In genomic region chr2:205556841-205557539, GRCh38 we compare ENCODE assay signal across 1 cellular context.
TF ChIP-seq lines count a peak whose summit lies in the region.

No MANE protein-coding gene starts in this region.

TF ChIP-seq in WTC11, 78 proteins besides CTCF, POLR2A, EP300 and RAD21 (continued from another document):
- TF ChIP-seq, protein P1, sequence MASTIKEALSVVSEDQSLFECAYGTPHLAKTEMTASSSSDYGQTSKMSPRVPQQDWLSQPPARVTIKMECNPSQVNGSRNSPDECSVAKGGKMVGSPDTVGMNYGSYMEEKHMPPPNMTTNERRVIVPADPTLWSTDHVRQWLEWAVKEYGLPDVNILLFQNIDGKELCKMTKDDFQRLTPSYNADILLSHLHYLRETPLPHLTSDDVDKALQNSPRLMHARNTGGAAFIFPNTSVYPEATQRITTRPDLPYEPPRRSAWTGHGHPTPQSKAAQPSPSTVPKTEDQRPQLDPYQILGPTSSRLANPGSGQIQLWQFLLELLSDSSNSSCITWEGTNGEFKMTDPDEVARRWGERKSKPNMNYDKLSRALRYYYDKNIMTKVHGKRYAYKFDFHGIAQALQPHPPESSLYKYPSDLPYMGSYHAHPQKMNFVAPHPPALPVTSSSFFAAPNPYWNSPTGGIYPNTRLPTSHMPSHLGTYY (CRISPR knock-in tag; IDR thresholded peaks at IDR 0.05) = no peak
- TF ChIP-seq, protein P2, sequence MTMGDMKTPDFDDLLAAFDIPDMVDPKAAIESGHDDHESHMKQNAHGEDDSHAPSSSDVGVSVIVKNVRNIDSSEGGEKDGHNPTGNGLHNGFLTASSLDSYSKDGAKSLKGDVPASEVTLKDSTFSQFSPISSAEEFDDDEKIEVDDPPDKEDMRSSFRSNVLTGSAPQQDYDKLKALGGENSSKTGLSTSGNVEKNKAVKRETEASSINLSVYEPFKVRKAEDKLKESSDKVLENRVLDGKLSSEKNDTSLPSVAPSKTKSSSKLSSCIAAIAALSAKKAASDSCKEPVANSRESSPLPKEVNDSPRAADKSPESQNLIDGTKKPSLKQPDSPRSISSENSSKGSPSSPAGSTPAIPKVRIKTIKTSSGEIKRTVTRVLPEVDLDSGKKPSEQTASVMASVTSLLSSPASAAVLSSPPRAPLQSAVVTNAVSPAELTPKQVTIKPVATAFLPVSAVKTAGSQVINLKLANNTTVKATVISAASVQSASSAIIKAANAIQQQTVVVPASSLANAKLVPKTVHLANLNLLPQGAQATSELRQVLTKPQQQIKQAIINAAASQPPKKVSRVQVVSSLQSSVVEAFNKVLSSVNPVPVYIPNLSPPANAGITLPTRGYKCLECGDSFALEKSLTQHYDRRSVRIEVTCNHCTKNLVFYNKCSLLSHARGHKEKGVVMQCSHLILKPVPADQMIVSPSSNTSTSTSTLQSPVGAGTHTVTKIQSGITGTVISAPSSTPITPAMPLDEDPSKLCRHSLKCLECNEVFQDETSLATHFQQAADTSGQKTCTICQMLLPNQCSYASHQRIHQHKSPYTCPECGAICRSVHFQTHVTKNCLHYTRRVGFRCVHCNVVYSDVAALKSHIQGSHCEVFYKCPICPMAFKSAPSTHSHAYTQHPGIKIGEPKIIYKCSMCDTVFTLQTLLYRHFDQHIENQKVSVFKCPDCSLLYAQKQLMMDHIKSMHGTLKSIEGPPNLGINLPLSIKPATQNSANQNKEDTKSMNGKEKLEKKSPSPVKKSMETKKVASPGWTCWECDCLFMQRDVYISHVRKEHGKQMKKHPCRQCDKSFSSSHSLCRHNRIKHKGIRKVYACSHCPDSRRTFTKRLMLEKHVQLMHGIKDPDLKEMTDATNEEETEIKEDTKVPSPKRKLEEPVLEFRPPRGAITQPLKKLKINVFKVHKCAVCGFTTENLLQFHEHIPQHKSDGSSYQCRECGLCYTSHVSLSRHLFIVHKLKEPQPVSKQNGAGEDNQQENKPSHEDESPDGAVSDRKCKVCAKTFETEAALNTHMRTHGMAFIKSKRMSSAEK (CRISPR knock-in tag; IDR thresholded peaks at IDR 0.05; ENCODE audit: borderline replicate concordance) = no peak
- TF ChIP-seq, protein P3, sequence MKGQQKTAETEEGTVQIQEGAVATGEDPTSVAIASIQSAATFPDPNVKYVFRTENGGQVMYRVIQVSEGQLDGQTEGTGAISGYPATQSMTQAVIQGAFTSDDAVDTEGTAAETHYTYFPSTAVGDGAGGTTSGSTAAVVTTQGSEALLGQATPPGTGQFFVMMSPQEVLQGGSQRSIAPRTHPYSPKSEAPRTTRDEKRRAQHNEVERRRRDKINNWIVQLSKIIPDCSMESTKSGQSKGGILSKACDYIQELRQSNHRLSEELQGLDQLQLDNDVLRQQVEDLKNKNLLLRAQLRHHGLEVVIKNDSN (CRISPR knock-in tag; IDR thresholded peaks at IDR 0.05) = no peak
- no peak for TF ChIP-seq OVOL2 (CRISPR knock-in tag; IDR thresholded peaks at IDR 0.05; ENCODE audit: borderline replicate concordance)
- no peak for TF ChIP-seq TCF7 (CRISPR knock-in tag; IDR thresholded peaks at IDR 0.05; ENCODE audit: low read depth)
- TF ChIP-seq, protein P4, sequence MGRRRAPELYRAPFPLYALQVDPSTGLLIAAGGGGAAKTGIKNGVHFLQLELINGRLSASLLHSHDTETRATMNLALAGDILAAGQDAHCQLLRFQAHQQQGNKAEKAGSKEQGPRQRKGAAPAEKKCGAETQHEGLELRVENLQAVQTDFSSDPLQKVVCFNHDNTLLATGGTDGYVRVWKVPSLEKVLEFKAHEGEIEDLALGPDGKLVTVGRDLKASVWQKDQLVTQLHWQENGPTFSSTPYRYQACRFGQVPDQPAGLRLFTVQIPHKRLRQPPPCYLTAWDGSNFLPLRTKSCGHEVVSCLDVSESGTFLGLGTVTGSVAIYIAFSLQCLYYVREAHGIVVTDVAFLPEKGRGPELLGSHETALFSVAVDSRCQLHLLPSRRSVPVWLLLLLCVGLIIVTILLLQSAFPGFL (CRISPR knock-in tag; IDR thresholded peaks at IDR 0.05; ENCODE audit: borderline replicate concordance) = no peak
- no peak for TF ChIP-seq E2F4 (CRISPR knock-in tag; IDR thresholded peaks at IDR 0.05; ENCODE audit: borderline replicate concordance, low read depth)
- TF ChIP-seq, protein P5, sequence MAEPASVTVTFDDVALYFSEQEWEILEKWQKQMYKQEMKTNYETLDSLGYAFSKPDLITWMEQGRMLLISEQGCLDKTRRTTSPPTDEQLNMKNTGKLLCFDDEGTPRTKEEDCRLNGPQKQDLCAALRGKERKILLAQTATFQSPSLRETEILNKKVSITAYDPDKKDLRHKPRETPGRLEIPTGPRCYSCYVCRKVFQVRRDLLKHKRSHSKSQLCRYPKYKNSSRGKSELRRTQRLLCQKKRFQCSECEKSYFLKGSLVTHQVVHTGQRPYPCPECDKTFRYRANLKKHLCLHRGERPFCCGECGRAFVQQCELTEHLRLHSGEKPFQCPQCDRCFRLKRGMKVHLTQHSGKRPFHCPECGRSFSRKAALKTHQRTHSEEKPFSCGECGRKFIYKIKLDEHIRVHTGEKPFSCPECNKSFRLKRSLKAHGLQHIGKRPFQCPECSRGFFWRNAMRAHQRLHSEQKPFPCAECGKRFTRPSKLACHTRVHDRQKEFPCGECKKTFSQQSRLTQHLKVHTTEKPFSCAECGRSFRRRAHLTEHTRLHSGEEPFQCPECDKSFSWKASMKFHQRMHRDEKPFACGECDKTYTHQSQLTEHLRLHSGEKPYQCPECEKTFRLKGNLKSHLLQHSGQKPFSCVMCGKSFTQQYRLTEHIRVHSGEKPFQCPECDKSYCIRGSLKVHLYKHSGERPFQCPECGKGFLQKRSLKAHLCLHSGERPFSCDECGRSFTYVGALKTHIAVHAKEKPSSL (CRISPR knock-in tag; conservative IDR thresholded peaks at IDR 0.05) = no peak
- no peak for TF ChIP-seq FOXK1 (CRISPR knock-in tag; IDR thresholded peaks at IDR 0.05)
- no peak for TF ChIP-seq NR2C2 (CRISPR knock-in tag; IDR thresholded peaks at IDR 0.05)
